8 cellular contexts compared by ENCODE assay signal in the genomic region with DNA sequence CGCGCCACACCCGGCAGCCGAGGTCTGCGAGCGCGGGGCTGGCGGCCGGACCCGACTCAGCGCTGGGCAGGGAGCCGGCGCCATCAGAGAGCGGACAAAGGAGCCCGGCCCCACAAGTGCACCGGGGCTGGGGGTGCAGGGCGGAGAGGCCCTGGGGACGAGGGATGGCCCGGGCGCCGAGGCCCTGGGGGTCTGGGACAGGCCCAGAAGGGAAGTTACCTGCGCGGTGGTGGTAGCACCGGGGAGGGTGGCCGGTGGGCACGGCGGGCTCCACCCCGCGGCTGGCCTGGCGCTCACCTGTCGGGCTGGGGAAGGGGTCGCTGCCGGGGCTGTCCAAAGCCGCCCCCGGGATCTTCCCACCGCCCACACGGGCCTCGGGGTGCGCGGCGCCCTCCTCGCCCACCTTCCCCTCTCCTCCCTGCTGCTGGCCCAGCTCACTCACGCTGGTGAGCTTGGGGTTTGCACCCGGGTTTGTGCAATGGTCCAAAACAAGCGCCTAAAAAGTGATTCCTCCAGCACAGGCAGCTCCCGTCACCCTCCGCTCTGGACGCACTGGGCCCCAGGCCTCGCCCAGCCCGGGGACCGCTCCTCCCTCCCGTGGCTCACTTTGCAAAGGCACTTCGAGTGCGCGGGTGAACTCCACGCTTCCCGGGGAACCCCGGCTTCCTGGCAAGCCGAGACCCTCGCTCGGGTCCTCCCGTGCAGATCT. TPM values are rescaled to one million over a fixed set of nuclear protein-coding genes. Genes with fewer than 3 reads are reported as not detected.
DNase-seq lines count a peak whose midpoint lies in the region; ATAC-seq and TF ChIP-seq lines count a peak whose summit lies in the region.

A gene with protein sequence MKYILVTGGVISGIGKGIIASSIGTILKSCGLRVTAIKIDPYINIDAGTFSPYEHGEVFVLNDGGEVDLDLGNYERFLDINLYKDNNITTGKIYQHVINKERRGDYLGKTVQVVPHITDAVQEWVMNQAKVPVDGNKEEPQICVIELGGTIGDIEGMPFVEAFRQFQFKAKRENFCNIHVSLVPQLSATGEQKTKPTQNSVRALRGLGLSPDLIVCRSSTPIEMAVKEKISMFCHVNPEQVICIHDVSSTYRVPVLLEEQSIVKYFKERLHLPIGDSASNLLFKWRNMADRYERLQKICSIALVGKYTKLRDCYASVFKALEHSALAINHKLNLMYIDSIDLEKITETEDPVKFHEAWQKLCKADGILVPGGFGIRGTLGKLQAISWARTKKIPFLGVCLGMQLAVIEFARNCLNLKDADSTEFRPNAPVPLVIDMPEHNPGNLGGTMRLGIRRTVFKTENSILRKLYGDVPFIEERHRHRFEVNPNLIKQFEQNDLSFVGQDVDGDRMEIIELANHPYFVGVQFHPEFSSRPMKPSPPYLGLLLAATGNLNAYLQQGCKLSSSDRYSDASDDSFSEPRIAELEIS (minus strand): TSS at position 554 of the 709 bp plus-strand sequence. CDS start 9,767 bp downstream, outside the sequence.

- H3K4me3 Mint-ChIP-seq in nephron = peak within 1 kb of the TSS; percentile 92 to 98 (median 96)

- no peak for TF ChIP-seq CTCF in PC-9 (conservative IDR thresholded peaks at IDR 0.05)
- TF ChIP-seq CTCF in fibroblast of the aortic adventitia (IDR thresholded peaks at IDR 0.05; ENCODE audit: insufficient read depth, low read length) = no peak
- TF ChIP-seq CTCF in nephron (IDR thresholded peaks at IDR 0.05; ENCODE audit: unreplicated experiment in 3 of 3) = peak in 1 of 3 experiments; percentile 23
- TF ChIP-seq CTCF in thyroid gland (IDR thresholded peaks at IDR 0.05) = no peak

- peaks cover 22% of the 10 kb centered on the region for H3K4me1 Mint-ChIP-seq in nephron

- no peaks in the 10 kb centered on the region for H3K27me3 ChIP-seq in PC-9 (ENCODE audit: insufficient read depth, low read depth)
- peaks cover 10% of the 10 kb centered on the region for H3K27me3 ChIP-seq in thyroid gland

- WGBS in thyroid gland, 2 donors = no CpG with 5 or more reads among the region's 62 CpGs

- H3F3A ChIP-seq in PC-9 (ENCODE audit: insufficient read depth, low read depth) = no peaks in the 10 kb centered on the region

- H3K9me3 Mint-ChIP-seq in nephron = no peaks in the 10 kb centered on the region

- peak in 1 of 2 donors; percentile 61 for TF ChIP-seq POLR2A in thyroid gland (IDR thresholded peaks at IDR 0.05)

- ATAC-seq in GM19328 (IDR thresholded peaks at IDR 0.05; ENCODE audit: unreplicated experiment) (peak; percentile 74), HG03439 (IDR thresholded peaks at IDR 0.05; ENCODE audit: unreplicated experiment) (peak; percentile 83)

- H3K36me3 ChIP-seq in PC-9 (ENCODE audit: low read depth) = no peaks in the 10 kb centered on the region
- no peaks in the 10 kb centered on the region for H3K36me3 ChIP-seq in thyroid gland

- no peaks in the 10 kb centered on the region for H3K9me3 ChIP-seq in PC-9 (ENCODE audit: insufficient read depth, low read depth)
- H3K9me3 ChIP-seq in thyroid gland = no peaks in the 10 kb centered on the region

- H2AFZ ChIP-seq in PC-9 = peak within 1 kb of the TSS; percentile 88

- peak within 1 kb of the TSS; percentile 98 to 99 (median 99) for H3K27ac Mint-ChIP-seq in nephron

- H3K4me3 ChIP-seq in PC-9 (peak within 1 kb of the TSS; percentile 78), fibroblast of the aortic adventitia (ENCODE audit: low read depth, low read length) (peak within 1 kb of the TSS; percentile 73), thyroid gland (replicated peaks in 1 of 3) (peak within 1 kb of the TSS in 2 of 3 donors; percentile 43)

- no peaks in the 10 kb centered on the region for H3K9me2 ChIP-seq in PC-9 (ENCODE audit: insufficient read depth)

- no peaks in the 10 kb centered on the region for H3K79me2 ChIP-seq in PC-9 (ENCODE audit: low read depth)

- H4K20me1 ChIP-seq in PC-9 (ENCODE audit: insufficient read depth) = no peaks in the 10 kb centered on the region

- H3K36me3 Mint-ChIP-seq in nephron (ENCODE audit: low read depth) = peaks cover 20% of the 10 kb centered on the region

- POLR2A ChIA-PET in PC-9 (lab: Charles Lee; ENCODE audit: unreplicated experiment) = interaction anchor here (0.6 kb wide), 2 partner anchors 1052 to 1192 kb away, joined by 4 read pairs; no protein-coding TSS in a partner anchor

- DNase-seq in COLO829 (ENCODE audit: low spot score) (peak; percentile 46), PC-9 (peak; percentile 49 to 63), fibroblast of the aortic adventitia (ENCODE audit: low read depth) (peak; percentile 55), thyroid gland (peak; percentile 60 to 73)
- peak; percentile 15 for DNase-seq in activated T-helper 9 cell treated with anti-CD3 and anti-CD28 coated beads, Interleukin-2, amount 50 U/mL, for 16 hours (ENCODE audit: low read depth)

- H3K4me2 ChIP-seq in PC-9 = peak within 1 kb of the TSS; percentile 74

- H3K27ac ChIP-seq in PC-9 (no peak within 1 kb of the TSS; the same call in 1 of the 2 replicates), thyroid gland (peak within 1 kb of the TSS; percentile 23 to 83 (median 67))

- H3K4me1 ChIP-seq in PC-9 (replicated peaks; ENCODE audit: insufficient read depth) = no peaks in the 10 kb centered on the region
- H3K4me1 ChIP-seq in thyroid gland = no peaks in the 10 kb centered on the region

- no peaks in the 10 kb centered on the region for H3K27me3 Mint-ChIP-seq in nephron (ENCODE audit: low read depth)

- no TSS peak for BruUV-seq in PC-9 (replicated peaks; lab: Mats Ljungman, UMichigan)

- CTCF ChIA-PET in PC-9 (lab: Charles Lee) = interaction anchor here (0.7 kb wide), 1 partner anchor 1412 kb away, joined by 14 read pairs; no protein-coding TSS in a partner anchor

- intact Hi-C loops in PC-9 (cut with micrococcal nuclease; ENCODE audit: unreplicated experiment) = no loop called here
- intact Hi-C loops in thyroid gland (cut with DNase I) = loop anchor here (10.0 kb wide), 1 partner anchor 73 kb away; a partner anchor contains a TSS

RNA-seq across cellular contexts. Expression of the gene that starts here (rescaled TPM):
- total RNA-seq in PC-9 (2021) (14.0 and 15.8 TPM in 2 replicates), fibroblast of the aortic adventitia (ENCODE audit: low replicate concordance) (6.2 and 12.0 TPM in 2 replicates), thyroid gland (10 to 100 TPM; 15.9 to 25.0 (median 19.3) TPM)

Comparison
In these comparisons a context has a peak if more than half of its experiments do, and no peak if none do; other contexts are left out.
1. DNase-seq: peak in every context shown above with its lines; median percentile 66 in thyroid gland; 56 in PC-9; 55 in fibroblast of the aortic adventitia; 46 in COLO829; 15 in activated T-helper 9 cell treated with anti-CD3 and anti-CD28 coated beads, Interleukin-2, amount 50 U/mL, for 16 hours.